In the genomic region with DNA sequence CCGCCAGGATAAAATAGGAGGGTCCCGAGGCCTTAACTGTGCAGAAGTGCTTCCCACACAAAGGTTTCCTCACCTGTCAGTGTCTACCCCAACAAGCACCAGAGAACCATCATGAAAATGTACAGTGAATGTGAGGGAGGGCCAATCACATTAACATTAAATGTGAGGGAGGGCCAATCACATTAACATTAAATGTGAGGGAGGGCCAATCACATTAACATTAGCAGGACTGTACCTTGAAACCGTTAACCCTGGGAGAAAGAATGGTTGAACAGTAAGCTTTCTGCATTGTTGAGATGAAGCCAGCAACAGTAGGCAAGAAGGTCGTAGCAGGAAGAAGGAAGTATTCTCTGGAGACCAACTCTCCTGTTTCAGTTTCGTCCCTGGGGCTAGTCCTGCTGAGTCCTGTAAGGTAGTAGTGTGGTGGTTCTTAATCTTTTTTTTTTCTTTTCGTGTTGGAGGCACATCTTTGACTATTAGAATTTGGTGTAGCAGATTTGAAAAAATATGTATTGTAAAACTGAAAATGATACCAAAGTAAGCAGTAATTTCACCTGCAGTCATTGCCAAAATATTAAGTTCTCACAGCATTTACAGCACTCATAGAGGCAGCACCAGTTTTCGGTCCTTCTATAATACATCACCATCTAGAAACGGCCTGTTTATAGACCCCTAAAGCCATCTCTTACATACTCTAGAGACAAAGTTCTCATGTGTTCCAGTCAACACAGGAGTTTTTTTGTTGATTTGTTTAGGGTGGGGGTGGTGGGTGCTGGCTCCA, we compare ENCODE assay signal across 1 cellular context.
TF ChIP-seq lines count a peak whose summit lies in the region.

No MANE protein-coding gene starts in this region.

TF ChIP-seq in GM12878, 131 proteins besides CTCF, POLR2A, EP300 and RAD21 (continued from another document and continues in another):
- TF ChIP-seq EED (IDR thresholded peaks at IDR 0.05; ENCODE audit: low read depth) (peak; percentile 60; the same call in 1 of the 2 replicates), SIX5 (IDR thresholded peaks at IDR 0.05; ENCODE audit: low read depth, low read length, severe bottlenecking) (no peak), TCF3 (IDR thresholded peaks at IDR 0.05; ENCODE audit: borderline replicate concordance, insufficient read depth, low read depth, low read length) (no peak), HSF1 (IDR thresholded peaks at IDR 0.05; ENCODE audit: low read depth, low read length) (no peak), MXI1 (IDR thresholded peaks at IDR 0.05; ENCODE audit: low read depth, low read length) (no peak), KLF5 (IDR thresholded peaks at IDR 0.05; ENCODE audit: partially characterized antibody) (no peak), TBL1XR1 (IDR thresholded peaks at IDR 0.05; ENCODE audit: low read depth, low read length) (no peak), CBFB (IDR thresholded peaks at IDR 0.05; ENCODE audit: low read depth) (no peak), WRNIP1 (IDR thresholded peaks at IDR 0.05; ENCODE audit: borderline replicate concordance, low read depth, low read length) (no peak), ETV6 (conservative IDR thresholded peaks at IDR 0.05 in 1 of 2, IDR thresholded peaks at IDR 0.05 in 1 of 2; ENCODE audit: borderline replicate concordance in 1 of 2, low read depth in 1 of 2) (peak in 1 of 2 experiments; percentile 24; a peak in 1 of 4 replicates), NFIC (IDR thresholded peaks at IDR 0.05; ENCODE audit: low read depth, low read length) (0 out of 2 replicates have a peak, but pooled peaks have one; percentile 60), CHD2 (IDR thresholded peaks at IDR 0.05; ENCODE audit: borderline replicate concordance, low read depth, low read length) (no peak), ASH2L (IDR thresholded peaks at IDR 0.05; ENCODE audit: borderline replicate concordance, low read depth) (0 out of 2 replicates have a peak, but pooled peaks have one; percentile 48), CREM (IDR thresholded peaks at IDR 0.05; ENCODE audit: low read depth) (no peak; the same call in 1 of the 2 replicates), ZBTB33 (IDR thresholded peaks at IDR 0.05) (no peak), MTA2 (IDR thresholded peaks at IDR 0.05; ENCODE audit: low read depth) (no peak), ATF7 (IDR thresholded peaks at IDR 0.05; ENCODE audit: low read depth) (peak; percentile 59; the same call in 1 of the 2 replicates), ZNF207 (IDR thresholded peaks at IDR 0.05; ENCODE audit: borderline replicate concordance) (peak; percentile 46; the same call in 1 of the 2 replicates), IKZF2 (IDR thresholded peaks at IDR 0.05) (peak; percentile 24 to 47; a peak in 1 of 4 replicates), CBX5 (IDR thresholded peaks at IDR 0.05; ENCODE audit: low read depth) (no peak), FOS (IDR thresholded peaks at IDR 0.05; ENCODE audit: borderline replicate concordance, extremely low read depth, insufficient read length) (no peak), RUNX3 (IDR thresholded peaks at IDR 0.05; ENCODE audit: low read length) (peak; percentile 46; the same call in 1 of the 2 replicates), SMAD1 (IDR thresholded peaks at IDR 0.05; ENCODE audit: low read depth, partially characterized antibody) (no peak), RFX5 (IDR thresholded peaks at IDR 0.05; ENCODE audit: low read depth, low read length) (no peak), CREB1 (IDR thresholded peaks at IDR 0.05; ENCODE audit: low read depth) (no peak), RB1 (IDR thresholded peaks at IDR 0.05; ENCODE audit: borderline replicate concordance) (peak; percentile 28; the same call in 1 of the 2 replicates), TCF7 (IDR thresholded peaks at IDR 0.05; ENCODE audit: borderline replicate concordance) (no peak), NBN (IDR thresholded peaks at IDR 0.05) (0 out of 2 replicates have a peak, but pooled peaks have one; percentile 52), BHLHE40 (IDR thresholded peaks at IDR 0.05; ENCODE audit: borderline replicate concordance in 1 of 2, low read depth in 2 of 2, low read length in 1 of 2) (no peak), IKZF1 (conservative IDR thresholded peaks at IDR 0.05) (peak; percentile 51; the same call in 1 of the 2 replicates), NFYA (IDR thresholded peaks at IDR 0.05; ENCODE audit: borderline replicate concordance, low read depth, low read length) (no peak), NR2F1 (conservative IDR thresholded peaks at IDR 0.05) (no peak), CEBPB (IDR thresholded peaks at IDR 0.05; ENCODE audit: borderline replicate concordance in 1 of 2, low read depth in 2 of 2, low read length in 2 of 2) (no peak; a peak in 1 of 4 replicates), BRCA1 (IDR thresholded peaks at IDR 0.05; ENCODE audit: low read depth, low read length) (no peak), ATF2 (IDR thresholded peaks at IDR 0.05; ENCODE audit: low read length) (no peak), TARDBP (IDR thresholded peaks at IDR 0.05; ENCODE audit: borderline replicate concordance) (no peak)
- TF ChIP-seq, protein P1, sequence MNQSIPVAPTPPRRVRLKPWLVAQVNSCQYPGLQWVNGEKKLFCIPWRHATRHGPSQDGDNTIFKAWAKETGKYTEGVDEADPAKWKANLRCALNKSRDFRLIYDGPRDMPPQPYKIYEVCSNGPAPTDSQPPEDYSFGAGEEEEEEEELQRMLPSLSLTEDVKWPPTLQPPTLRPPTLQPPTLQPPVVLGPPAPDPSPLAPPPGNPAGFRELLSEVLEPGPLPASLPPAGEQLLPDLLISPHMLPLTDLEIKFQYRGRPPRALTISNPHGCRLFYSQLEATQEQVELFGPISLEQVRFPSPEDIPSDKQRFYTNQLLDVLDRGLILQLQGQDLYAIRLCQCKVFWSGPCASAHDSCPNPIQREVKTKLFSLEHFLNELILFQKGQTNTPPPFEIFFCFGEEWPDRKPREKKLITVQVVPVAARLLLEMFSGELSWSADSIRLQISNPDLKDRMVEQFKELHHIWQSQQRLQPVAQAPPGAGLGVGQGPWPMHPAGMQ (IDR thresholded peaks at IDR 0.05; ENCODE audit: borderline replicate concordance) = no peak
- TF ChIP-seq, protein P2, sequence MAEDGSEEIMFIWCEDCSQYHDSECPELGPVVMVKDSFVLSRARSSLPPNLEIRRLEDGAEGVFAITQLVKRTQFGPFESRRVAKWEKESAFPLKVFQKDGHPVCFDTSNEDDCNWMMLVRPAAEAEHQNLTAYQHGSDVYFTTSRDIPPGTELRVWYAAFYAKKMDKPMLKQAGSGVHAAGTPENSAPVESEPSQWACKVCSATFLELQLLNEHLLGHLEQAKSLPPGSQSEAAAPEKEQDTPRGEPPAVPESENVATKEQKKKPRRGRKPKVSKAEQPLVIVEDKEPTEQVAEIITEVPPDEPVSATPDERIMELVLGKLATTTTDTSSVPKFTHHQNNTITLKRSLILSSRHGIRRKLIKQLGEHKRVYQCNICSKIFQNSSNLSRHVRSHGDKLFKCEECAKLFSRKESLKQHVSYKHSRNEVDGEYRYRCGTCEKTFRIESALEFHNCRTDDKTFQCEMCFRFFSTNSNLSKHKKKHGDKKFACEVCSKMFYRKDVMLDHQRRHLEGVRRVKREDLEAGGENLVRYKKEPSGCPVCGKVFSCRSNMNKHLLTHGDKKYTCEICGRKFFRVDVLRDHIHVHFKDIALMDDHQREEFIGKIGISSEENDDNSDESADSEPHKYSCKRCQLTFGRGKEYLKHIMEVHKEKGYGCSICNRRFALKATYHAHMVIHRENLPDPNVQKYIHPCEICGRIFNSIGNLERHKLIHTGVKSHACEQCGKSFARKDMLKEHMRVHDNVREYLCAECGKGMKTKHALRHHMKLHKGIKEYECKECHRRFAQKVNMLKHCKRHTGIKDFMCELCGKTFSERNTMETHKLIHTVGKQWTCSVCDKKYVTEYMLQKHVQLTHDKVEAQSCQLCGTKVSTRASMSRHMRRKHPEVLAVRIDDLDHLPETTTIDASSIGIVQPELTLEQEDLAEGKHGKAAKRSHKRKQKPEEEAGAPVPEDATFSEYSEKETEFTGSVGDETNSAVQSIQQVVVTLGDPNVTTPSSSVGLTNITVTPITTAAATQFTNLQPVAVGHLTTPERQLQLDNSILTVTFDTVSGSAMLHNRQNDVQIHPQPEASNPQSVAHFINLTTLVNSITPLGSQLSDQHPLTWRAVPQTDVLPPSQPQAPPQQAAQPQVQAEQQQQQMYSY (CRISPR knock-in tag; IDR thresholded peaks at IDR 0.05) = no peak
- TF ChIP-seq, protein P3, sequence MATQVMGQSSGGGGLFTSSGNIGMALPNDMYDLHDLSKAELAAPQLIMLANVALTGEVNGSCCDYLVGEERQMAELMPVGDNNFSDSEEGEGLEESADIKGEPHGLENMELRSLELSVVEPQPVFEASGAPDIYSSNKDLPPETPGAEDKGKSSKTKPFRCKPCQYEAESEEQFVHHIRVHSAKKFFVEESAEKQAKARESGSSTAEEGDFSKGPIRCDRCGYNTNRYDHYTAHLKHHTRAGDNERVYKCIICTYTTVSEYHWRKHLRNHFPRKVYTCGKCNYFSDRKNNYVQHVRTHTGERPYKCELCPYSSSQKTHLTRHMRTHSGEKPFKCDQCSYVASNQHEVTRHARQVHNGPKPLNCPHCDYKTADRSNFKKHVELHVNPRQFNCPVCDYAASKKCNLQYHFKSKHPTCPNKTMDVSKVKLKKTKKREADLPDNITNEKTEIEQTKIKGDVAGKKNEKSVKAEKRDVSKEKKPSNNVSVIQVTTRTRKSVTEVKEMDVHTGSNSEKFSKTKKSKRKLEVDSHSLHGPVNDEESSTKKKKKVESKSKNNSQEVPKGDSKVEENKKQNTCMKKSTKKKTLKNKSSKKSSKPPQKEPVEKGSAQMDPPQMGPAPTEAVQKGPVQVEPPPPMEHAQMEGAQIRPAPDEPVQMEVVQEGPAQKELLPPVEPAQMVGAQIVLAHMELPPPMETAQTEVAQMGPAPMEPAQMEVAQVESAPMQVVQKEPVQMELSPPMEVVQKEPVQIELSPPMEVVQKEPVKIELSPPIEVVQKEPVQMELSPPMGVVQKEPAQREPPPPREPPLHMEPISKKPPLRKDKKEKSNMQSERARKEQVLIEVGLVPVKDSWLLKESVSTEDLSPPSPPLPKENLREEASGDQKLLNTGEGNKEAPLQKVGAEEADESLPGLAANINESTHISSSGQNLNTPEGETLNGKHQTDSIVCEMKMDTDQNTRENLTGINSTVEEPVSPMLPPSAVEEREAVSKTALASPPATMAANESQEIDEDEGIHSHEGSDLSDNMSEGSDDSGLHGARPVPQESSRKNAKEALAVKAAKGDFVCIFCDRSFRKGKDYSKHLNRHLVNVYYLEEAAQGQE (IDR thresholded peaks at IDR 0.05; ENCODE audit: low read depth, low read length) = no peak
- TF ChIP-seq, protein P4, sequence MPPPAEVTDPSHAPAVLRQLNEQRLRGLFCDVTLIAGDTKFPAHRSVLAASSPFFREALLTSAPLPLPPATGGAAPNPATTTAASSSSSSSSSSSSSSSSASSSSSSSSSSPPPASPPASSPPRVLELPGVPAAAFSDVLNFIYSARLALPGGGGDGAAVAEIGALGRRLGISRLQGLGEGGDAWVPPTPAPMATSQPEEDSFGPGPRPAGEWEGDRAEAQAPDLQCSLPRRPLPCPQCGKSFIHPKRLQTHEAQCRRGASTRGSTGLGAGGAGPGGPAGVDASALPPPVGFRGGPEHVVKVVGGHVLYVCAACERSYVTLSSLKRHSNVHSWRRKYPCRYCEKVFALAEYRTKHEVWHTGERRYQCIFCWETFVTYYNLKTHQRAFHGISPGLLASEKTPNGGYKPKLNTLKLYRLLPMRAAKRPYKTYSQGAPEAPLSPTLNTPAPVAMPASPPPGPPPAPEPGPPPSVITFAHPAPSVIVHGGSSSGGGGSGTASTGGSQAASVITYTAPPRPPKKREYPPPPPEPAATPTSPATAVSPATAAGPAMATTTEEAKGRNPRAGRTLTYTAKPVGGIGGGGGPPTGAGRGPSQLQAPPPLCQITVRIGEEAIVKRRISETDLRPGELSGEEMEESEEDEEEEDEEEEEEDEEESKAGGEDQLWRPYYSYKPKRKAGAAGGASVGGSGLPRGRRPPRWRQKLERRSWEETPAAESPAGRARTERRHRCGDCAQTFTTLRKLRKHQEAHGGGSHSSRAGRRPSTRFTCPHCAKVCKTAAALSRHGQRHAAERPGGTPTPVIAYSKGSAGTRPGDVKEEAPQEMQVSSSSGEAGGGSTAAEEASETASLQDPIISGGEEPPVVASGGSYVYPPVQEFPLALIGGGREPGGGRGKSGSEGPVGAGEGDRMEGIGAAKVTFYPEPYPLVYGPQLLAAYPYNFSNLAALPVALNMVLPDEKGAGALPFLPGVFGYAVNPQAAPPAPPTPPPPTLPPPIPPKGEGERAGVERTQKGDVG (CRISPR knock-in tag; IDR thresholded peaks at IDR 0.05) = no peak
